Comparison of ENCODE assay signal across 6 cellular contexts in the genomic region with DNA sequence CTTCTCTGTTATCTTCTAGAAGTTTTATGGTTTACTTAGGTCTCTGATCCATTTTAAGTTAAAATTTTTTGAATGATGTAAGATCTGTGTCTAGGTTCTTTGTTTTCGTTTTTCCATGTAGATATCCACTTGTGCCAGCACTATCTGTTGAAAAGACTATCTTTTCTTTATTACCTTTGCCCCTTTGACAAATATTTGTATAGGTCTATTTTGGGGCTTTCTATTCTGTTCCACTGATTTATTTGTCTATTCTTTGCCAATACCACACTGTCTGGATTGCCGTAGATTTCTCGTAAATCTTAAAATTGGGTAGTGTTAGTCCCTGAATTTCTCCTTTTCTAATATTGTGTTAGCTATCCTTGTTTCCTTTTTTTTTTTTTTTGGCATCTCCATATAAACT.
"Had no signal": no experiment of that assay in that cellular context is flagged by ENCODE, and none has a peak within 500 bp of the region (broad histone marks: within the 10 kb centered on the region; RNA-seq: fewer than 3 reads in every experiment).

No MANE protein-coding gene starts in this region.

- DNase-seq: IMR-90, KBM-7 had no signal

- ATAC-seq: K562 had no signal

- H3K4me3 ChIP-seq: K562 had no signal

- H3K27ac ChIP-seq: HL-60 had no signal

- H3K36me3 Mint-ChIP-seq: IgD-negative memory B cell had no signal

- H3K27ac Mint-ChIP-seq: IgD-negative memory B cell had no signal

- H3K4me3 Mint-ChIP-seq: IgD-negative memory B cell had no signal

- FAIRE-seq: HTR-8/SVneo, K562 had no signal
